Comparison of ENCODE assay signal across 8 cellular contexts in the genomic region with DNA sequence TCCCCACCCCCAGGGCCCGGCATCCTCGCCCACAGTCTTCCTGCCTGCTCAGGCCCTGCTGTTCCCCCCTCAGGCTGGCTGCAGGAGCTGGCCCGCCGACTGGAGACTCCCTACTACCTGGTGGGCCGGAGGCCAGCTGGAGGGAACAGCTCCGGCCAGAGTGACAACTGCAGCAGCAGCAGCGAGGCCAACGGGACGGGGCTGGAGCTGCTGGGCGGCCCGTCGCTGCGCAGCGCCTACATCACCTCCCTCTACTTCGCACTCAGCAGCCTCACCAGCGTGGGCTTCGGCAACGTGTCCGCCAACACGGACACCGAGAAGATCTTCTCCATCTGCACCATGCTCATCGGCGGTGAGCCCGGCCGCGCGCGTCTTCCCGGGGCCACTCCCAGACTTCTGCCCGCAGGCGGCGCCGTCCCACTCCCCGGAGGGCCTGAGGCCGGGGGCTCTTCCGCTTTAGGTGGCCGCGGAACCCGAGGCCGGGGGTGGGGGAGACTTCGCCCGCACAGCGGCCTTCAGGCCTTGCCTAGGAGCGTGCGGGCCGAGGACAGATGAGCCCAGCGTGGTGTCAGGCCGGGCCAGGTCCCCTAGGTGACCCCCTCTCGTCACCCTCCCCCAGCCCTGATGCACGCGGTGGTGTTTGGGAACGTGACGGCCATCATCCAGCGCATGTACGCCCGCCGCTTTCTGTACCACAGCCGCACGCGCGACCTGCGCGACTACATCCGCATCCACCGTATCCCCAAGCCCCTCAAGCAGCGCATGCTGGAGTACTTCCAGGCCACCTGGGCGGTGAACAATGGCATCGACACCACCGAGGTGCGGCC. TPM values are rescaled to one million over a fixed set of nuclear protein-coding genes. Genes with fewer than 3 reads are reported as not detected.
A peak's percentile ranks its signal among the peaks of the same experiment; 100 is the strongest.
DNase-seq lines count a peak whose midpoint lies in the region; ATAC-seq and TF ChIP-seq lines count a peak whose summit lies in the region.

No MANE protein-coding gene starts in this region.

- no peak overlapping the region for H4K5ac ChIP-seq in mesendoderm (ENCODE audit: low read length)

- H3K18ac ChIP-seq in mesendoderm (ENCODE audit: low read length): no peak overlapping the region

- H3K27me3 ChIP-seq in colonic mucosa (peaks cover 10% of the 10 kb centered on the region), mesendoderm (ENCODE audit: insufficient read depth, low read length, poor library complexity) (peaks cover 3% of the 10 kb centered on the region), aorta (ENCODE audit: control insufficient read depth in 1 of 2, insufficient read depth in 2 of 2, low read length in 1 of 2) (no peaks in the 10 kb centered on the region)

- H3K36me3 Mint-ChIP-seq in IgD-negative memory B cell: no peaks in the 10 kb centered on the region
- H3K36me3 Mint-ChIP-seq in osteocyte (ENCODE audit: unreplicated experiment): no peaks in the 10 kb centered on the region

- H3K36me3 ChIP-seq in colonic mucosa: no peaks in the 10 kb centered on the region
- no peaks in the 10 kb centered on the region for H3K36me3 ChIP-seq in mesendoderm (ENCODE audit: control insufficient read depth, insufficient read depth, low read length)
- no peaks in the 10 kb centered on the region for H3K36me3 ChIP-seq in aorta (ENCODE audit: control insufficient read depth in 1 of 2, insufficient read depth in 2 of 2, low read length in 1 of 2)

- no peak for DNase-seq in AG09309 (ENCODE audit: low read depth)
- no peak for DNase-seq in colonic mucosa
- peak; percentile 46 for DNase-seq in mesendoderm
- DNase-seq in aorta: peak in 1 of 2 donors; percentile 85
- DNase-seq in osteocyte (ENCODE audit: extremely low spot score, unreplicated experiment): no peak

- no peak overlapping the region for H2AK5ac ChIP-seq in mesendoderm (ENCODE audit: low read length)

- intact Hi-C loops in colonic mucosa (cut with DNase I): no loop called here
- intact Hi-C loops in aorta (cut with DNase I): no loop called here

- H3K27ac Mint-ChIP-seq in IgD-negative memory B cell: no peak overlapping the region
- H3K27ac Mint-ChIP-seq in osteocyte (ENCODE audit: unreplicated experiment): no peak overlapping the region

- H3K9me3 ChIP-seq in colonic mucosa: no peaks in the 10 kb centered on the region
- no peaks in the 10 kb centered on the region for H3K9me3 ChIP-seq in aorta (ENCODE audit: control insufficient read depth, low read length)

- H3K27ac ChIP-seq in colonic mucosa: no peak overlapping the region
- no peak overlapping the region for H3K27ac ChIP-seq in mesendoderm (ENCODE audit: low read depth, low read length)
- no peak overlapping the region for H3K27ac ChIP-seq in aorta (ENCODE audit: low read depth in 1 of 2, low read length in 2 of 2)

- H2BK120ac ChIP-seq in mesendoderm (ENCODE audit: low read depth, low read length): no peak overlapping the region

- H3K4ac ChIP-seq in mesendoderm (ENCODE audit: low read depth, low read length): no peak overlapping the region

- no peaks in the 10 kb centered on the region for H3K4me1 ChIP-seq in colonic mucosa
- peaks cover 2% of the 10 kb centered on the region for H3K4me1 ChIP-seq in mesendoderm (ENCODE audit: control insufficient read depth, low read depth, low read length)
- H3K4me1 ChIP-seq in aorta (ENCODE audit: control insufficient read depth in 1 of 2, insufficient read depth in 2 of 2, low read length in 2 of 2): no peaks in the 10 kb centered on the region

- peaks cover 35% of the 10 kb centered on the region for H3K27me3 Mint-ChIP-seq in IgD-negative memory B cell
- peaks cover 21% of the 10 kb centered on the region for H3K27me3 Mint-ChIP-seq in osteocyte (ENCODE audit: unreplicated experiment)

- no peak overlapping the region for H4K8ac ChIP-seq in mesendoderm (ENCODE audit: low read depth, low read length)

- H3K9me3 Mint-ChIP-seq in IgD-negative memory B cell (peaks cover 0 to 1% (median 0%) of the 10 kb centered on the region in 3 donors), osteocyte (ENCODE audit: unreplicated experiment) (no peaks in the 10 kb centered on the region)

- TF ChIP-seq CTCF in AG09309 (IDR thresholded peaks at IDR 0.05; ENCODE audit: control insufficient read depth, insufficient read depth, low read depth, low read length, missing control alignments) (peak; percentile 34), colonic mucosa (IDR thresholded peaks at IDR 0.05) (no peak), osteocyte (IDR thresholded peaks at IDR 0.05) (no peak)

- H3K56ac ChIP-seq in mesendoderm (ENCODE audit: low read length): peak overlapping the region; percentile 90

- WGBS in mesendoderm (ENCODE audit: extremely low coverage, insufficient coverage, low lambda C conversion rate): no CpG with 5 or more reads among the region's 70 CpGs
- WGBS in aorta, 2 donors: 10% methylated on average over 66 to 70 of the region's 70 CpGs

- H3K4me1 Mint-ChIP-seq in IgD-negative memory B cell: peaks cover 2 to 8% (median 5%) of the 10 kb centered on the region in 3 donors
- H3K4me1 Mint-ChIP-seq in osteocyte (ENCODE audit: unreplicated experiment): no peaks in the 10 kb centered on the region

- H3K79me1 ChIP-seq in mesendoderm (ENCODE audit: low read length): no peaks in the 10 kb centered on the region

- H3K4me3 ChIP-seq in AG09309 (ENCODE audit: control insufficient read depth, low read depth, low read length) (peak overlapping the region; percentile 17), colonic mucosa (peak overlapping the region; percentile 1), mesendoderm (ENCODE audit: low read length) (no peak overlapping the region), aorta (ENCODE audit: low read length in 2 of 2) (peak overlapping the region in 1 of 2 donors; percentile 2)

- no peak overlapping the region for H2BK5ac ChIP-seq in mesendoderm (ENCODE audit: low read length)

- H3K9ac ChIP-seq in colonic mucosa (ENCODE audit: low read depth in 2 of 2, low read length in 2 of 2) (peak overlapping the region in 1 of 2 donors; percentile 16), mesendoderm (ENCODE audit: low read length) (peak overlapping the region; percentile 50)

- no peak overlapping the region for H2BK15ac ChIP-seq in mesendoderm (replicated peaks; ENCODE audit: low read depth)

- H3K4me3 Mint-ChIP-seq in IgD-negative memory B cell (peak overlapping the region in 3 of 4 donors; percentile 58 to 89 (median 69)), osteocyte (ENCODE audit: unreplicated experiment) (no peak overlapping the region)

- peak overlapping the region; percentile 76 for H3K4me2 ChIP-seq in mesendoderm (ENCODE audit: low read length)

- H3K23ac ChIP-seq in mesendoderm (ENCODE audit: low read length): no peak overlapping the region

- ATAC-seq in aorta (ENCODE audit: low FRiP score) (peak; percentile 39), HG03439 (IDR thresholded peaks at IDR 0.05; ENCODE audit: unreplicated experiment) (no peak), GM21390 (IDR thresholded peaks at IDR 0.05; ENCODE audit: unreplicated experiment) (no peak)

- H3K79me2 ChIP-seq in mesendoderm (ENCODE audit: control insufficient read depth, insufficient read depth, low read length): no peaks in the 10 kb centered on the region

RNA-seq across cellular contexts. Expression of gene KCNH3, which starts 10.2 kb away (rescaled TPM):
- 0.15 TPM for polyA plus RNA-seq in IgD-negative memory B cell
- under 1 TPM; 0.05 to 0.13 TPM for total RNA-seq in colonic mucosa
- 0.07 TPM for polyA plus RNA-seq in mesendoderm (2013, experiment 1 of 2)
- polyA plus RNA-seq in mesendoderm (2013, experiment 2 of 2): 0.06 TPM
- 1 to 10 TPM in 1 of 2 donors, under 1 TPM in 1; 0.10 to 1.7 TPM for total RNA-seq in aorta
- 1 to 10 TPM in 1 of 2 donors, under 1 TPM in 1; 0.31 to 1.5 TPM for polyA plus RNA-seq in aorta
- 0.35 TPM in 1 of 2 replicates, not detected in the other for total RNA-seq in osteocyte

RNA-seq across cellular contexts. Expression of gene MCRS1, which starts 18.9 kb away (rescaled TPM):
- 57.3 TPM for polyA plus RNA-seq in IgD-negative memory B cell
- total RNA-seq in colonic mucosa: 10 to 100 TPM; 53.8 to 78.7 TPM
- 69.8 TPM for polyA plus RNA-seq in mesendoderm (2013, experiment 1 of 2)
- polyA plus RNA-seq in mesendoderm (2013, experiment 2 of 2): 68.8 TPM
- 10 to 100 TPM; 34.7 to 44.0 TPM for total RNA-seq in aorta
- polyA plus RNA-seq in aorta: 10 to 100 TPM; 27.5 to 99.2 TPM
- 61.6 and 69.3 TPM in 2 replicates for total RNA-seq in osteocyte

RNA-seq across cellular contexts. Expression of gene FAM186B, which starts 56.4 kb away (rescaled TPM):
- polyA plus RNA-seq in IgD-negative memory B cell (0.16 TPM), aorta (under 1 TPM in 1 of 2 donors, not detected in 1; 0.26 TPM)
- total RNA-seq in colonic mucosa (under 1 TPM; 0.11 to 0.27 TPM), aorta (under 1 TPM; 0.23 to 0.30 TPM), osteocyte (0.30 and 0.50 TPM in 2 replicates)
- polyA plus RNA-seq in mesendoderm (2013, experiment 1 of 2): 0.08 TPM
- polyA plus RNA-seq in mesendoderm (2013, experiment 2 of 2): 0.06 TPM
